Comparison of ENCODE assay signal across 10 cellular contexts in genomic region chr17:48439875-48440505, GRCh38. TPM values are rescaled to one million over a fixed set of nuclear protein-coding genes. Genes with fewer than 3 reads are reported as not detected.
A peak's percentile ranks its signal among the peaks of the same experiment; 100 is the strongest.
DNase-seq lines count a peak whose midpoint lies in the region; ATAC-seq and TF ChIP-seq lines count a peak whose summit lies in the region.
"Had no signal": no experiment of that assay in that cellular context is flagged by ENCODE, and none has a peak within 500 bp of the region (broad histone marks: within the 10 kb centered on the region; RNA-seq: fewer than 3 reads in every experiment).

No MANE protein-coding gene starts in this region.

- POLR2A ChIA-PET in activated naive CD8-positive, alpha-beta T cell treated with anti-CD3 and anti-CD28 coated beads, Interleukin-2, amount 10 ng/mL, durations not matched to agents 7 days and 5 days (lab: Charles Lee) = interaction anchor here (1.0 to 5.1 kb wide), 3 partner anchors 9 to 13 kb away, joined by 5 to 61 read pairs (median 34); partner anchors contain the start of gene SKAP1

- H3K4me1 Mint-ChIP-seq in activated naive CD8-positive, alpha-beta T cell treated with anti-CD3 and anti-CD28 coated beads, Interleukin-2, amount 10 ng/mL, durations not matched to agents 7 days and 5 days = peaks cover 87% of the 10 kb centered on the region
- peaks cover 9% of the 10 kb centered on the region for H3K4me1 Mint-ChIP-seq in Calu3 (ENCODE audit: low read depth, unreplicated experiment)

- no peak for TF ChIP-seq CTCF in Calu3 (IDR thresholded peaks at IDR 0.05; ENCODE audit: unreplicated experiment)

- DNase-seq in DMS53 (lab: John Stamatoyannopoulos, UW) = peak; percentile 24
- DNase-seq in DMS53 treated with DMSO at 0.1 percent for 48 hours (lab: John Stamatoyannopoulos, UW; ENCODE audit: unreplicated experiment) = no peak
- peak; percentile 50 for DNase-seq in T follicular helper cell (ENCODE audit: low read depth)
- DNase-seq in activated naive CD8-positive, alpha-beta T cell treated with anti-CD3 and anti-CD28 coated beads, Interleukin-2, amount 10 ng/mL, durations not matched to agents 7 days and 5 days = peak; percentile 52
- peak; percentile 24 for DNase-seq in stimulated activated CD4-positive, alpha-beta T cell treated with anti-CD3 and anti-CD28 coated beads, Interleukin-4, amount 100 ng/mL, for 1 hour
- no peak for DNase-seq in Calu3
- DNase-seq in SHP77 (lab: John Stamatoyannopoulos, UW) = no peak
- DNase-seq: occipital lobe, SIG-M5 had no signal

- H3K9me3 Mint-ChIP-seq in activated naive CD8-positive, alpha-beta T cell treated with anti-CD3 and anti-CD28 coated beads, Interleukin-2, amount 10 ng/mL, durations not matched to agents 7 days and 5 days = peaks cover 6% of the 10 kb centered on the region
- peaks cover 3% of the 10 kb centered on the region for H3K9me3 Mint-ChIP-seq in Calu3 (ENCODE audit: low read depth, unreplicated experiment)

- H3K27me3 Mint-ChIP-seq in activated naive CD8-positive, alpha-beta T cell treated with anti-CD3 and anti-CD28 coated beads, Interleukin-2, amount 10 ng/mL, durations not matched to agents 7 days and 5 days = no peaks in the 10 kb centered on the region
- peaks cover 26% of the 10 kb centered on the region for H3K27me3 Mint-ChIP-seq in Calu3 (ENCODE audit: unreplicated experiment)

- peak overlapping the region; percentile 87 for H3K27ac Mint-ChIP-seq in activated naive CD8-positive, alpha-beta T cell treated with anti-CD3 and anti-CD28 coated beads, Interleukin-2, amount 10 ng/mL, durations not matched to agents 7 days and 5 days
- H3K27ac Mint-ChIP-seq in Calu3 (ENCODE audit: unreplicated experiment) = no peak overlapping the region

- BruUV-seq in Calu3 (replicated peaks; lab: Mats Ljungman, UMichigan) = no TSS peak

- CTCF ChIA-PET in Calu3 (lab: Charles Lee) = interaction anchor here (0.8 kb wide), 1 partner anchor 46 kb away, joined by 3 read pairs; no protein-coding TSS in a partner anchor

- H3K36me3 Mint-ChIP-seq in activated naive CD8-positive, alpha-beta T cell treated with anti-CD3 and anti-CD28 coated beads, Interleukin-2, amount 10 ng/mL, durations not matched to agents 7 days and 5 days = peaks cover 19% of the 10 kb centered on the region
- H3K36me3 Mint-ChIP-seq in Calu3 (ENCODE audit: insufficient read depth, unreplicated experiment) = no peaks in the 10 kb centered on the region

- peak; percentile 43 for ATAC-seq in activated naive CD8-positive, alpha-beta T cell treated with anti-CD3 and anti-CD28 coated beads, Interleukin-2, amount 10 ng/mL, durations not matched to agents 7 days and 5 days (ENCODE audit: low read depth)
- no peak for ATAC-seq in HG03442 (IDR thresholded peaks at IDR 0.05; ENCODE audit: unreplicated experiment)

- intact Hi-C loops in Calu3 (cut with micrococcal nuclease; ENCODE audit: unreplicated experiment) = no loop called here

- peak overlapping the region; percentile 68 for H3K4me3 Mint-ChIP-seq in activated naive CD8-positive, alpha-beta T cell treated with anti-CD3 and anti-CD28 coated beads, Interleukin-2, amount 10 ng/mL, durations not matched to agents 7 days and 5 days
- H3K4me3 Mint-ChIP-seq in Calu3 (ENCODE audit: low read depth, unreplicated experiment) = no peak overlapping the region

RNA-seq across cellular contexts. Expression of gene SKAP1, which starts 10.0 kb away (rescaled TPM):
- total RNA-seq in activated naive CD8-positive, alpha-beta T cell treated with anti-CD3 and anti-CD28 coated beads, Interleukin-2, amount 10 ng/mL, durations not matched to agents 7 days and 5 days = 10 to 100 TPM; 96.0 to 98.8 TPM
- 4.4 and 9.3 TPM in 2 replicates for total RNA-seq in Calu3 (2022)

Comparison
In these comparisons a context has a peak if more than half of its experiments do, and no peak if none do; other contexts are left out.
1. DNase-seq: peak in DMS53 (single experiment), T follicular helper cell (single experiment), activated naive CD8-positive, alpha-beta T cell treated with anti-CD3 and anti-CD28 coated beads, Interleukin-2, amount 10 ng/mL, durations not matched to agents 7 days and 5 days (single experiment) and stimulated activated CD4-positive, alpha-beta T cell treated with anti-CD3 and anti-CD28 coated beads, Interleukin-4, amount 100 ng/mL, for 1 hour (single experiment); none in DMS53 treated with DMSO at 0.1 percent for 48 hours (single experiment), Calu3 (single experiment) and SHP77 (0 of 2).